In the genomic region with DNA sequence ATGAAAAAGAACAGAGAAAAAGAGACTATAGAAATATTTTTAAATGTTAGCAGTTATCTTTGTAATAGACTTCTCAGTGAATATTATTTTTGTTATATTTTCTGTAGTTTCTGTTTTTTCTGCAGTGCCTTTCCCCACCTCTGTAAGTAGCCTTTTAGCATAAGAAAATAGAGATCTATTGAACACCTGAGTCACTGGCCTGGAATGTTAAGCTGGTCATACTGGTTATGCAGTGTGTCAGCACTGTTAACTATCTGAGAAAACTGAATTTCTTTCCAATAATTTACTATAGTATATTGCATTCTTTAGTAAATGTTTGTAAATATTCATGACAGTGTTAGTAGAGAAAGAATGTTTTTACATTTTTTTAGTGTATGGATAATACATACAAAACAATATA, we compare ENCODE assay signal across 1 cellular context.
TF ChIP-seq lines count a peak whose summit lies in the region.

No MANE protein-coding gene starts in this region.

TF ChIP-seq in HCT116, 20 proteins besides CTCF, POLR2A, EP300 and RAD21 (continued from another document):
- TF ChIP-seq, protein P1, sequence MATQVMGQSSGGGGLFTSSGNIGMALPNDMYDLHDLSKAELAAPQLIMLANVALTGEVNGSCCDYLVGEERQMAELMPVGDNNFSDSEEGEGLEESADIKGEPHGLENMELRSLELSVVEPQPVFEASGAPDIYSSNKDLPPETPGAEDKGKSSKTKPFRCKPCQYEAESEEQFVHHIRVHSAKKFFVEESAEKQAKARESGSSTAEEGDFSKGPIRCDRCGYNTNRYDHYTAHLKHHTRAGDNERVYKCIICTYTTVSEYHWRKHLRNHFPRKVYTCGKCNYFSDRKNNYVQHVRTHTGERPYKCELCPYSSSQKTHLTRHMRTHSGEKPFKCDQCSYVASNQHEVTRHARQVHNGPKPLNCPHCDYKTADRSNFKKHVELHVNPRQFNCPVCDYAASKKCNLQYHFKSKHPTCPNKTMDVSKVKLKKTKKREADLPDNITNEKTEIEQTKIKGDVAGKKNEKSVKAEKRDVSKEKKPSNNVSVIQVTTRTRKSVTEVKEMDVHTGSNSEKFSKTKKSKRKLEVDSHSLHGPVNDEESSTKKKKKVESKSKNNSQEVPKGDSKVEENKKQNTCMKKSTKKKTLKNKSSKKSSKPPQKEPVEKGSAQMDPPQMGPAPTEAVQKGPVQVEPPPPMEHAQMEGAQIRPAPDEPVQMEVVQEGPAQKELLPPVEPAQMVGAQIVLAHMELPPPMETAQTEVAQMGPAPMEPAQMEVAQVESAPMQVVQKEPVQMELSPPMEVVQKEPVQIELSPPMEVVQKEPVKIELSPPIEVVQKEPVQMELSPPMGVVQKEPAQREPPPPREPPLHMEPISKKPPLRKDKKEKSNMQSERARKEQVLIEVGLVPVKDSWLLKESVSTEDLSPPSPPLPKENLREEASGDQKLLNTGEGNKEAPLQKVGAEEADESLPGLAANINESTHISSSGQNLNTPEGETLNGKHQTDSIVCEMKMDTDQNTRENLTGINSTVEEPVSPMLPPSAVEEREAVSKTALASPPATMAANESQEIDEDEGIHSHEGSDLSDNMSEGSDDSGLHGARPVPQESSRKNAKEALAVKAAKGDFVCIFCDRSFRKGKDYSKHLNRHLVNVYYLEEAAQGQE (IDR thresholded peaks at IDR 0.05; ENCODE audit: low read depth) = no peak
- TF ChIP-seq JUND (IDR thresholded peaks at IDR 0.05) = peak; percentile 79
- TF ChIP-seq ZFX (IDR thresholded peaks at IDR 0.05) = no peak
